9 cellular contexts compared by ENCODE assay signal in genomic region chr5:42990892-42991291, GRCh38. TPM values are rescaled to one million over a fixed set of nuclear protein-coding genes. Genes with fewer than 3 reads are reported as not detected.
DNase-seq lines count a peak whose midpoint lies in the region; ATAC-seq and TF ChIP-seq lines count a peak whose summit lies in the region.
"Had no signal": no experiment of that assay in that cellular context is flagged by ENCODE, and none has a peak within 500 bp of the region (broad histone marks: within the 10 kb centered on the region; RNA-seq: fewer than 3 reads in every experiment).

No MANE protein-coding gene starts in this region.

- H4K91ac ChIP-seq in trophoblast cell (ENCODE audit: low read depth, low read length) = no peak overlapping the region

- no peak overlapping the region for H3K18ac ChIP-seq in trophoblast cell (ENCODE audit: low read length)

- H3K9ac ChIP-seq in endodermal cell (ENCODE audit: extremely low read depth, low read length, poor library complexity, severe bottlenecking) (no peak overlapping the region), trophoblast cell (ENCODE audit: low read length) (no peak overlapping the region)

- peak overlapping the region; percentile 97 for H3K27ac ChIP-seq in CD8-positive, alpha-beta T cell (ENCODE audit: low read depth, low read length)
- H3K27ac ChIP-seq in endodermal cell (ENCODE audit: low read depth, low read length) (no peak overlapping the region), trophoblast cell (ENCODE audit: low read depth, low read length) (no peak overlapping the region)

- H4K8ac ChIP-seq in trophoblast cell (ENCODE audit: low read depth, low read length) = no peak overlapping the region

- intact Hi-C loops in CD8-positive, alpha-beta T cell (cut with DNase I, micrococcal nuclease) = loop anchor here (5.0 to 10.0 kb wide), 6 partner anchors 79 to 1086 kb away; partner anchors contain the start of genes TMEM267 (in 2 of the 2), RIMOC1 (in 1 of the 2) and ZNF131 (in 1 of the 2)

- H3K4me3 ChIP-seq in CD8-positive, alpha-beta T cell (ENCODE audit: low read depth, low read length) = peak overlapping the region; percentile 92
- H3K4me3 ChIP-seq in endodermal cell (ENCODE audit: low read length) = no peak overlapping the region
- H3K4me3 ChIP-seq in trophoblast cell (ENCODE audit: low read depth, low read length) = no peak overlapping the region

- no peak overlapping the region for H2BK120ac ChIP-seq in trophoblast cell (ENCODE audit: insufficient read depth, low read length, poor library complexity)

- H3K79me1 ChIP-seq in trophoblast cell (ENCODE audit: low read length) = no peaks in the 10 kb centered on the region

- no peak overlapping the region for H3K4me2 ChIP-seq in trophoblast cell (ENCODE audit: low read length)

- H3K9me3 ChIP-seq in CD8-positive, alpha-beta T cell (ENCODE audit: low read length) = no peaks in the 10 kb centered on the region
- H3K9me3 ChIP-seq in endodermal cell (ENCODE audit: control insufficient read depth, low read length) = peaks cover 33% of the 10 kb centered on the region
- peaks cover 15% of the 10 kb centered on the region for H3K9me3 ChIP-seq in trophoblast cell (ENCODE audit: insufficient read depth, low read depth, low read length)

- H3K4me3 Mint-ChIP-seq in CD8-positive, alpha-beta T cell = peak overlapping the region; percentile 99
- peak overlapping the region; percentile 65 for H3K4me3 Mint-ChIP-seq in endodermal cell

- DNase-seq in CD8-positive, alpha-beta T cell = no peak
- DNase-seq in OCI-M1 (lab: John Stamatoyannopoulos, UW) (peak; percentile 55), endodermal cell (no peak), trophoblast cell (no peak), KG1 (lab: John Stamatoyannopoulos, UW) (no peak), COR-L47 (lab: John Stamatoyannopoulos, UW) (no peak)
- DNase-seq: NCI-H2227 treated with DMSO at 0.1 percent for 48 hours had no signal

- peak overlapping the region; percentile 47 for H2AFZ ChIP-seq in trophoblast cell (ENCODE audit: insufficient read depth, low read length, poor library complexity)

- no peak overlapping the region for H2BK5ac ChIP-seq in trophoblast cell (ENCODE audit: low read depth, low read length, poor library complexity)

- H4K12ac ChIP-seq in trophoblast cell (ENCODE audit: low read depth, low read length) = no peak overlapping the region

- peak overlapping the region; percentile 100 for H3K27ac Mint-ChIP-seq in CD8-positive, alpha-beta T cell
- no peak overlapping the region for H3K27ac Mint-ChIP-seq in endodermal cell

- H3K36me3 Mint-ChIP-seq in CD8-positive, alpha-beta T cell = peaks cover 55% of the 10 kb centered on the region
- H3K36me3 Mint-ChIP-seq in endodermal cell (ENCODE audit: low read depth) = no peaks in the 10 kb centered on the region

- no peaks in the 10 kb centered on the region for H3K9me3 Mint-ChIP-seq in CD8-positive, alpha-beta T cell
- peaks cover 42% of the 10 kb centered on the region for H3K9me3 Mint-ChIP-seq in endodermal cell

- no peaks in the 10 kb centered on the region for H3K27me3 Mint-ChIP-seq in CD8-positive, alpha-beta T cell (ENCODE audit: low read depth)
- peaks cover 81% of the 10 kb centered on the region for H3K27me3 Mint-ChIP-seq in endodermal cell (ENCODE audit: insufficient read depth)

- H3K27me3 ChIP-seq in CD8-positive, alpha-beta T cell (ENCODE audit: insufficient read depth, low read length) = no peaks in the 10 kb centered on the region
- H3K27me3 ChIP-seq in endodermal cell (ENCODE audit: control insufficient read depth, insufficient read depth, low read length, poor library complexity, severe bottlenecking) = peaks cover 59% of the 10 kb centered on the region
- peaks cover 40% of the 10 kb centered on the region for H3K27me3 ChIP-seq in trophoblast cell (ENCODE audit: insufficient read depth, low read length)

- no peak for TF ChIP-seq CTCF in CD8-positive, alpha-beta T cell (IDR thresholded peaks at IDR 0.05)
- no peak for TF ChIP-seq CTCF in endodermal cell (conservative IDR thresholded peaks at IDR 0.05)

- POLR2A ChIA-PET in CD8-positive, alpha-beta T cell (lab: Charles Lee) = interaction anchor here (0.5 to 12.1 kb wide), 13 partner anchors 15 to 494 kb away, joined by 3 to 565 read pairs (median 89); partner anchors contain the start of genes ANXA2R and ZNF131

- 93 to 97% methylated on average over 4 of the region's 4 CpGs for WGBS in endodermal cell (ENCODE audit: insufficient coverage in 1 of 2, insufficient read length in 1 of 2), 2 experiments
- no CpG with 5 or more reads among the region's 4 CpGs for WGBS in trophoblast cell (ENCODE audit: extremely low coverage, insufficient coverage, insufficient read length)

- H3K14ac ChIP-seq in trophoblast cell (ENCODE audit: low read length) = no peak overlapping the region

- H3K23ac ChIP-seq in trophoblast cell (ENCODE audit: low read length) = no peak overlapping the region

- no peak overlapping the region for H2BK12ac ChIP-seq in trophoblast cell (ENCODE audit: low read length)

- H3K36me3 ChIP-seq in CD8-positive, alpha-beta T cell (ENCODE audit: insufficient read depth, low read length) = no peaks in the 10 kb centered on the region
- no peaks in the 10 kb centered on the region for H3K36me3 ChIP-seq in endodermal cell (ENCODE audit: control insufficient read depth, insufficient read depth, low read length)
- H3K36me3 ChIP-seq in trophoblast cell (ENCODE audit: control insufficient read depth in 1 of 2, insufficient read depth in 2 of 2, low read length in 2 of 2) = no peaks in the 10 kb centered on the region

- H2AK5ac ChIP-seq in trophoblast cell (ENCODE audit: low read length) = no peak overlapping the region

- no peak overlapping the region for H3K4ac ChIP-seq in trophoblast cell (ENCODE audit: low read depth, low read length)

- peaks cover 65% of the 10 kb centered on the region for H3K4me1 Mint-ChIP-seq in CD8-positive, alpha-beta T cell (ENCODE audit: low read depth)
- peaks cover 2% of the 10 kb centered on the region for H3K4me1 Mint-ChIP-seq in endodermal cell

- H3K79me2 ChIP-seq in trophoblast cell (ENCODE audit: control insufficient read depth, insufficient read depth, low read length, poor library complexity) = no peaks in the 10 kb centered on the region

- ATAC-seq in CD8-positive, alpha-beta T cell = no peak
- no peak for ATAC-seq in GM18907 (IDR thresholded peaks at IDR 0.05; ENCODE audit: unreplicated experiment)
- no peak for ATAC-seq in GM21529 (IDR thresholded peaks at IDR 0.05; ENCODE audit: unreplicated experiment)

- CTCF ChIA-PET in CD8-positive, alpha-beta T cell (lab: Charles Lee) = interaction anchor here (0.9 to 10.9 kb wide), 7 partner anchors 17 to 493 kb away, joined by 4 to 114 read pairs (median 85); partner anchors contain the start of gene TMEM267

- peaks cover 42% of the 10 kb centered on the region for H3K4me1 ChIP-seq in CD8-positive, alpha-beta T cell (ENCODE audit: insufficient read depth, low read length)
- H3K4me1 ChIP-seq in endodermal cell (ENCODE audit: control insufficient read depth, insufficient read depth, low read length) (no peaks in the 10 kb centered on the region), trophoblast cell (ENCODE audit: control insufficient read depth in 1 of 2, insufficient read depth in 2 of 2, low read length in 2 of 2) (no peaks in the 10 kb centered on the region)

RNA-seq across cellular contexts. Expression of gene ANXA2R, which starts 49.2 kb away (rescaled TPM):
- total RNA-seq in CD8-positive, alpha-beta T cell = 10 to 100 TPM; 38.2 to 39.5 TPM
- under 1 TPM; 0.73 to 0.97 TPM for total RNA-seq in endodermal cell
- 1.5 TPM for polyA plus RNA-seq in endodermal cell (2013, experiment 1 of 2)
- polyA plus RNA-seq in endodermal cell (2013, experiment 2 of 2) = 0.91 TPM
- polyA plus RNA-seq in trophoblast cell (2013) = 0.06 and 0.07 TPM in 2 replicates

Comparison
In these comparisons a context has a peak if more than half of its experiments do, and no peak if none do; other contexts are left out.
1. RNA of gene ANXA2R, which starts 49.2 kb away (total RNA-seq): 38.2 to 39.5 TPM in CD8-positive, alpha-beta T cell; 0.73 to 0.97 TPM in endodermal cell; every median in the first group is over 10 times any median in the second.